Comparison of ENCODE assay signal across 8 cellular contexts in genomic region chr2:55718165-55719008, GRCh38. TPM values are rescaled to one million over a fixed set of nuclear protein-coding genes. Genes with fewer than 3 reads are reported as not detected.
A peak's percentile ranks its signal among the peaks of the same experiment; 100 is the strongest.
DNase-seq lines count a peak whose midpoint lies in the region; ATAC-seq and TF ChIP-seq lines count a peak whose summit lies in the region.

No MANE protein-coding gene starts in this region.

- no peak overlapping the region for H3K4me3 ChIP-seq in fibroblast of villous mesenchyme (ENCODE audit: low read depth, low read length)
- no peak overlapping the region for H3K4me3 ChIP-seq in ovary
- H3K4me3 ChIP-seq in H7 (ENCODE audit: insufficient read depth, low read depth, low read length) = no peak overlapping the region

- H3K36me3 Mint-ChIP-seq in activated CD4-positive, alpha-beta memory T cell treated with anti-CD3 and anti-CD28 coated beads for 36 hours = no peaks in the 10 kb centered on the region

- H3K9me3 ChIP-seq in ovary = no peaks in the 10 kb centered on the region

- WGBS in ovary, 3 donors = 25 to 33% (median 25%) methylated on average over 11 of the region's 11 CpGs

- H3K27me3 Mint-ChIP-seq in activated CD4-positive, alpha-beta memory T cell treated with anti-CD3 and anti-CD28 coated beads for 36 hours = no peaks in the 10 kb centered on the region

- intact Hi-C loops in activated CD4-positive, alpha-beta memory T cell treated with anti-CD3 and anti-CD28 coated beads for 36 hours (cut with micrococcal nuclease) = loop anchor here (1.0 to 2.0 kb wide), 3 partner anchors 244 to 1798 kb away; no protein-coding TSS in a partner anchor
- intact Hi-C loops in ovary (cut with DNase I) = loop anchor here in 3 of 4 donors (2.0 to 10.0 kb wide), 4 partner anchors 289 to 416 kb away; no protein-coding TSS in a partner anchor

- TF ChIP-seq CTCF in 22Rv1 (IDR thresholded peaks at IDR 0.05) (peak; percentile 87), fibroblast of villous mesenchyme (IDR thresholded peaks at IDR 0.05; ENCODE audit: insufficient read depth, low read depth, low read length) (peak; percentile 82), ovary (IDR thresholded peaks at IDR 0.05) (peak; percentile 20 to 84 (median 71))

- POLR2A ChIA-PET in activated CD4-positive, alpha-beta memory T cell treated with anti-CD3 and anti-CD28 coated beads for 36 hours (lab: Charles Lee) = no interaction called here

- H3K4me1 ChIP-seq in ovary (ENCODE audit: insufficient read depth) = no peaks in the 10 kb centered on the region

- H3K9me3 Mint-ChIP-seq in activated CD4-positive, alpha-beta memory T cell treated with anti-CD3 and anti-CD28 coated beads for 36 hours = no peaks in the 10 kb centered on the region

- no peaks in the 10 kb centered on the region for H3K4me1 Mint-ChIP-seq in activated CD4-positive, alpha-beta memory T cell treated with anti-CD3 and anti-CD28 coated beads for 36 hours (ENCODE audit: low read depth)

- H3K27me3 ChIP-seq in ovary (no peaks in the 10 kb centered on the region), H7 (ENCODE audit: control insufficient read depth, insufficient read depth, low read length) (no peaks in the 10 kb centered on the region)

- ATAC-seq in HG03066 (IDR thresholded peaks at IDR 0.05; ENCODE audit: low read depth, unreplicated experiment) = peak; percentile 63

- TF ChIP-seq EP300 in ovary (IDR thresholded peaks at IDR 0.05) = no peak

- CTCF ChIA-PET in activated CD4-positive, alpha-beta memory T cell treated with anti-CD3 and anti-CD28 coated beads for 36 hours (lab: Charles Lee) = interaction anchor here (0.7 to 1.4 kb wide), 9 partner anchors 9 to 1795 kb away, joined by 3 to 8 read pairs (median 4); partner anchors contain the start of gene CCDC85A

- peak; percentile 17 for DNase-seq in GM04504 (ENCODE audit: low read depth)
- peak; percentile 81 for DNase-seq in NCI-H345 (lab: John Stamatoyannopoulos, UW)
- DNase-seq in activated CD4-positive, alpha-beta memory T cell treated with anti-CD3 and anti-CD28 coated beads for 36 hours = peak; percentile 45
- DNase-seq in fibroblast of villous mesenchyme (ENCODE audit: low read depth) = peak; percentile 68
- peak in 4 of 5 donors; percentile 19 to 60 (median 40) for DNase-seq in ovary
- DNase-seq in H7 = no peak

- TF ChIP-seq POLR2A in ovary (IDR thresholded peaks at IDR 0.05) = no peak

- no peak overlapping the region for H3K4me3 Mint-ChIP-seq in activated CD4-positive, alpha-beta memory T cell treated with anti-CD3 and anti-CD28 coated beads for 36 hours

- no peak overlapping the region for H3K27ac Mint-ChIP-seq in activated CD4-positive, alpha-beta memory T cell treated with anti-CD3 and anti-CD28 coated beads for 36 hours

- no peak overlapping the region for H3K27ac ChIP-seq in 22Rv1
- no peak overlapping the region for H3K27ac ChIP-seq in ovary

- H3K36me3 ChIP-seq in ovary (no peaks in the 10 kb centered on the region), H7 (replicated peaks; ENCODE audit: control insufficient read depth, insufficient read depth, low read length) (no peaks in the 10 kb centered on the region)

RNA-seq across cellular contexts. Expression of gene PNPT1, which starts 24.7 kb away (rescaled TPM):
- total RNA-seq in activated CD4-positive, alpha-beta memory T cell treated with anti-CD3 and anti-CD28 coated beads for 36 hours = 10 to 100 TPM; 44.0 to 48.4 TPM
- total RNA-seq in fibroblast of villous mesenchyme (19.6 and 32.0 TPM in 2 replicates), ovary (10 to 100 TPM; 11.4 to 19.2 (median 17.5) TPM)
- 10 to 100 TPM in 1 of 2 donors, 1 to 10 TPM in 1; 6.1 to 10.7 TPM for polyA plus RNA-seq in ovary
- total RNA-seq in H7 (2014; rRNA removed; shearing (Covaris generic)) = 37.5 and 45.2 TPM in 2 replicates
